In the genomic region with DNA sequence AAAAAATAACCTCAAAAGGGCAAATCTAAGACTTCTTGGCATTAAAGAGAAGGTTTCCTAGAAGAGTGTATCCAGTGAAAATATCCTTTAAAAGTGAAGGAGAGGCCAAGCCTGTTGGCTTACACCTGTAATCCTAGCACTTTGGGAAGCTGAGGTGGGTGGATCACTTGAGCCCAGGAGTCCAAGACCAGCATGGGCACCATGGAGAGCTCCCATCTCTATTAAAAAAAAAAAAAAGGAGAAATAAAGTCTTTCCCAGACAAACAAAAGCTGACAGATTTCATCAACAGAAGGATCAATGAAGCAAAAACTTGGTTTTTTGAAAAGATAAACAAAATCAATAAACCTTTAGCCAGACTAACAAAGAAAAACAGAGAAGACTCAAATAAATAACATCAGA, we compare ENCODE assay signal across 3 cellular contexts.
TF ChIP-seq lines count a peak whose summit lies in the region.

No MANE protein-coding gene starts in this region.

TF ChIP-seq in A549, 52 proteins besides CTCF, POLR2A, EP300 and RAD21 (continued from another document):
- TF ChIP-seq, protein P1, sequence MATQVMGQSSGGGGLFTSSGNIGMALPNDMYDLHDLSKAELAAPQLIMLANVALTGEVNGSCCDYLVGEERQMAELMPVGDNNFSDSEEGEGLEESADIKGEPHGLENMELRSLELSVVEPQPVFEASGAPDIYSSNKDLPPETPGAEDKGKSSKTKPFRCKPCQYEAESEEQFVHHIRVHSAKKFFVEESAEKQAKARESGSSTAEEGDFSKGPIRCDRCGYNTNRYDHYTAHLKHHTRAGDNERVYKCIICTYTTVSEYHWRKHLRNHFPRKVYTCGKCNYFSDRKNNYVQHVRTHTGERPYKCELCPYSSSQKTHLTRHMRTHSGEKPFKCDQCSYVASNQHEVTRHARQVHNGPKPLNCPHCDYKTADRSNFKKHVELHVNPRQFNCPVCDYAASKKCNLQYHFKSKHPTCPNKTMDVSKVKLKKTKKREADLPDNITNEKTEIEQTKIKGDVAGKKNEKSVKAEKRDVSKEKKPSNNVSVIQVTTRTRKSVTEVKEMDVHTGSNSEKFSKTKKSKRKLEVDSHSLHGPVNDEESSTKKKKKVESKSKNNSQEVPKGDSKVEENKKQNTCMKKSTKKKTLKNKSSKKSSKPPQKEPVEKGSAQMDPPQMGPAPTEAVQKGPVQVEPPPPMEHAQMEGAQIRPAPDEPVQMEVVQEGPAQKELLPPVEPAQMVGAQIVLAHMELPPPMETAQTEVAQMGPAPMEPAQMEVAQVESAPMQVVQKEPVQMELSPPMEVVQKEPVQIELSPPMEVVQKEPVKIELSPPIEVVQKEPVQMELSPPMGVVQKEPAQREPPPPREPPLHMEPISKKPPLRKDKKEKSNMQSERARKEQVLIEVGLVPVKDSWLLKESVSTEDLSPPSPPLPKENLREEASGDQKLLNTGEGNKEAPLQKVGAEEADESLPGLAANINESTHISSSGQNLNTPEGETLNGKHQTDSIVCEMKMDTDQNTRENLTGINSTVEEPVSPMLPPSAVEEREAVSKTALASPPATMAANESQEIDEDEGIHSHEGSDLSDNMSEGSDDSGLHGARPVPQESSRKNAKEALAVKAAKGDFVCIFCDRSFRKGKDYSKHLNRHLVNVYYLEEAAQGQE (IDR thresholded peaks at IDR 0.05) = peak; percentile 71; the same call in 1 of the 2 replicates
- no peak for TF ChIP-seq FOSL2 (IDR thresholded peaks at IDR 0.05)
- no peak for TF ChIP-seq FOSL2 (CRISPR knock-in tag; IDR thresholded peaks at IDR 0.05)
- TF ChIP-seq, protein P2, sequence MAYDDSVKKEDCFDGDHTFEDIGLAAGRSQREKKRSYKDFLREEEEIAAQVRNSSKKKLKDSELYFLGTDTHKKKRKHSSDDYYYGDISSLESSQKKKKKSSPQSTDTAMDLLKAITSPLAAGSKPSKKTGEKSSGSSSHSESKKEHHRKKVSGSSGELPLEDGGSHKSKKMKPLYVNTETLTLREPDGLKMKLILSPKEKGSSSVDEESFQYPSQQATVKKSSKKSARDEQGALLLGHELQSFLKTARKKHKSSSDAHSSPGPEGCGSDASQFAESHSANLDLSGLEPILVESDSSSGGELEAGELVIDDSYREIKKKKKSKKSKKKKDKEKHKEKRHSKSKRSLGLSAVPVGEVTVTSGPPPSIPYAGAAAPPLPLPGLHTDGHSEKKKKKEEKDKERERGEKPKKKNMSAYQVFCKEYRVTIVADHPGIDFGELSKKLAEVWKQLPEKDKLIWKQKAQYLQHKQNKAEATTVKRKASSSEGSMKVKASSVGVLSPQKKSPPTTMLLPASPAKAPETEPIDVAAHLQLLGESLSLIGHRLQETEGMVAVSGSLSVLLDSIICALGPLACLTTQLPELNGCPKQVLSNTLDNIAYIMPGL (CRISPR knock-in tag; IDR thresholded peaks at IDR 0.05; ENCODE audit: borderline replicate concordance) = no peak
- no peak for TF ChIP-seq NFE2L2 (conservative IDR thresholded peaks at IDR 0.05; ENCODE audit: low read length)
TF ChIP-seq in A549: peak in this region for 1.

TF ChIP-seq in GM23338, 12 proteins besides CTCF, POLR2A, EP300 and RAD21 (continues in another document):
- TF ChIP-seq, protein P1 (IDR thresholded peaks at IDR 0.05; ENCODE audit: unreplicated experiment) = peak; percentile 65

TF ChIP-seq in Ishikawa, 13 proteins besides CTCF, POLR2A, EP300 and RAD21 (continued from another document):
- TF ChIP-seq, protein P1 (IDR thresholded peaks at IDR 0.05; ENCODE audit: low read depth) = peak; percentile 83
- TF ChIP-seq EGR1 (IDR thresholded peaks at IDR 0.05) (no peak), TAF1 (IDR thresholded peaks at IDR 0.05; ENCODE audit: low read depth) (no peak)
TF ChIP-seq in Ishikawa: peak in this region for 1.
